Comparison of ENCODE assay signal across 1 cellular context in the genomic region with DNA sequence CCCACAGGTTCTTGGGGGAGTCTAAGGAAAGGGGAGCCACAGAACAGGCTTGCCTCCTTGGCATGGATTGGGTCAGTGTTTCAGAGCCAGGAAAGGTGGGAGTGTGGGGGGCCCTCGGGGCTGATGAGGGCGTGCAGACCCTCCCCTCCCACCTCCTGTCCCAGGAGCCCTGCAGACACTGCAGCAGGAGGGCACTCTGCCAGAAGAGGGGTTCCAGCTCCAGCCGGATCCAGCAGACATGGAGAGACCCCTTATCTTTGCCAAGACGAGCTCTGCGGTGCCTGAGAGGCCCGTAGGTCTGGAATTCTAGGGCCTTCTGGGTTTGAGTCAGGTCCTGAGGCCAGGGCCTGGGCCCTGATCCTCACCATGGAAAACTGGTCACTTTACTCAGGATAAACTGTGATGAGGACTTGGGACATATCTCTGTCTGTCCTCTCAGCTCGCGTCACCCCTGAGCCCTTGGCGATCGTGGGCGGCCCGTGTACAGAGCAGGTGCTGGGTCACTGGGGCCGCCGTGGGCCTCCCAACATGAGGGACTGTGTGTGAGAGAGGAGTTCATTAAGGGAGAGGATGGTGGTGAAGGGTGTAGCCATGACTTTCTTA.
TF ChIP-seq lines count a peak whose summit lies in the region.

No MANE protein-coding gene starts in this region.

TF ChIP-seq in H1, 55 proteins besides CTCF, POLR2A, EP300 and RAD21:
- TF ChIP-seq NRF1 (IDR thresholded peaks at IDR 0.05; ENCODE audit: low read depth, low read length) (no peak), ASH2L (IDR thresholded peaks at IDR 0.05; ENCODE audit: low read length) (no peak), FOSL1 (IDR thresholded peaks at IDR 0.05; ENCODE audit: insufficient read depth, low read depth, low read length) (no peak), KDM5A (IDR thresholded peaks at IDR 0.05; ENCODE audit: low read length) (no peak), CHD1 (IDR thresholded peaks at IDR 0.05; ENCODE audit: low read depth, low read length) (no peak), GABPA (IDR thresholded peaks at IDR 0.05; ENCODE audit: borderline replicate concordance, insufficient read depth, low read length) (no peak), BRCA1 (IDR thresholded peaks at IDR 0.05; ENCODE audit: low read depth, low read length) (no peak), TEAD4 (IDR thresholded peaks at IDR 0.05; ENCODE audit: low read depth, low read length) (no peak), KDM1A (IDR thresholded peaks at IDR 0.05; ENCODE audit: borderline replicate concordance, low read length) (no peak), SAP30 (IDR thresholded peaks at IDR 0.05; ENCODE audit: insufficient read depth, insufficient replicate concordance, low read length) (no peak), CBX5 (IDR thresholded peaks at IDR 0.05; ENCODE audit: low read depth, low read length) (no peak), BCL11A (IDR thresholded peaks at IDR 0.05; ENCODE audit: low read depth in 2 of 2, low read length in 2 of 2) (no peak), CHD2 (IDR thresholded peaks at IDR 0.05; ENCODE audit: low read length) (no peak), YY1 (IDR thresholded peaks at IDR 0.05; ENCODE audit: low read depth, low read length) (no peak), SRF (IDR thresholded peaks at IDR 0.05; ENCODE audit: low read depth, low read length) (no peak), SIN3A (conservative IDR thresholded peaks at IDR 0.05 in 1 of 2, IDR thresholded peaks at IDR 0.05 in 1 of 2; ENCODE audit: low read depth in 1 of 2, low read length in 2 of 2) (no peak)
- TF ChIP-seq, protein P1, sequence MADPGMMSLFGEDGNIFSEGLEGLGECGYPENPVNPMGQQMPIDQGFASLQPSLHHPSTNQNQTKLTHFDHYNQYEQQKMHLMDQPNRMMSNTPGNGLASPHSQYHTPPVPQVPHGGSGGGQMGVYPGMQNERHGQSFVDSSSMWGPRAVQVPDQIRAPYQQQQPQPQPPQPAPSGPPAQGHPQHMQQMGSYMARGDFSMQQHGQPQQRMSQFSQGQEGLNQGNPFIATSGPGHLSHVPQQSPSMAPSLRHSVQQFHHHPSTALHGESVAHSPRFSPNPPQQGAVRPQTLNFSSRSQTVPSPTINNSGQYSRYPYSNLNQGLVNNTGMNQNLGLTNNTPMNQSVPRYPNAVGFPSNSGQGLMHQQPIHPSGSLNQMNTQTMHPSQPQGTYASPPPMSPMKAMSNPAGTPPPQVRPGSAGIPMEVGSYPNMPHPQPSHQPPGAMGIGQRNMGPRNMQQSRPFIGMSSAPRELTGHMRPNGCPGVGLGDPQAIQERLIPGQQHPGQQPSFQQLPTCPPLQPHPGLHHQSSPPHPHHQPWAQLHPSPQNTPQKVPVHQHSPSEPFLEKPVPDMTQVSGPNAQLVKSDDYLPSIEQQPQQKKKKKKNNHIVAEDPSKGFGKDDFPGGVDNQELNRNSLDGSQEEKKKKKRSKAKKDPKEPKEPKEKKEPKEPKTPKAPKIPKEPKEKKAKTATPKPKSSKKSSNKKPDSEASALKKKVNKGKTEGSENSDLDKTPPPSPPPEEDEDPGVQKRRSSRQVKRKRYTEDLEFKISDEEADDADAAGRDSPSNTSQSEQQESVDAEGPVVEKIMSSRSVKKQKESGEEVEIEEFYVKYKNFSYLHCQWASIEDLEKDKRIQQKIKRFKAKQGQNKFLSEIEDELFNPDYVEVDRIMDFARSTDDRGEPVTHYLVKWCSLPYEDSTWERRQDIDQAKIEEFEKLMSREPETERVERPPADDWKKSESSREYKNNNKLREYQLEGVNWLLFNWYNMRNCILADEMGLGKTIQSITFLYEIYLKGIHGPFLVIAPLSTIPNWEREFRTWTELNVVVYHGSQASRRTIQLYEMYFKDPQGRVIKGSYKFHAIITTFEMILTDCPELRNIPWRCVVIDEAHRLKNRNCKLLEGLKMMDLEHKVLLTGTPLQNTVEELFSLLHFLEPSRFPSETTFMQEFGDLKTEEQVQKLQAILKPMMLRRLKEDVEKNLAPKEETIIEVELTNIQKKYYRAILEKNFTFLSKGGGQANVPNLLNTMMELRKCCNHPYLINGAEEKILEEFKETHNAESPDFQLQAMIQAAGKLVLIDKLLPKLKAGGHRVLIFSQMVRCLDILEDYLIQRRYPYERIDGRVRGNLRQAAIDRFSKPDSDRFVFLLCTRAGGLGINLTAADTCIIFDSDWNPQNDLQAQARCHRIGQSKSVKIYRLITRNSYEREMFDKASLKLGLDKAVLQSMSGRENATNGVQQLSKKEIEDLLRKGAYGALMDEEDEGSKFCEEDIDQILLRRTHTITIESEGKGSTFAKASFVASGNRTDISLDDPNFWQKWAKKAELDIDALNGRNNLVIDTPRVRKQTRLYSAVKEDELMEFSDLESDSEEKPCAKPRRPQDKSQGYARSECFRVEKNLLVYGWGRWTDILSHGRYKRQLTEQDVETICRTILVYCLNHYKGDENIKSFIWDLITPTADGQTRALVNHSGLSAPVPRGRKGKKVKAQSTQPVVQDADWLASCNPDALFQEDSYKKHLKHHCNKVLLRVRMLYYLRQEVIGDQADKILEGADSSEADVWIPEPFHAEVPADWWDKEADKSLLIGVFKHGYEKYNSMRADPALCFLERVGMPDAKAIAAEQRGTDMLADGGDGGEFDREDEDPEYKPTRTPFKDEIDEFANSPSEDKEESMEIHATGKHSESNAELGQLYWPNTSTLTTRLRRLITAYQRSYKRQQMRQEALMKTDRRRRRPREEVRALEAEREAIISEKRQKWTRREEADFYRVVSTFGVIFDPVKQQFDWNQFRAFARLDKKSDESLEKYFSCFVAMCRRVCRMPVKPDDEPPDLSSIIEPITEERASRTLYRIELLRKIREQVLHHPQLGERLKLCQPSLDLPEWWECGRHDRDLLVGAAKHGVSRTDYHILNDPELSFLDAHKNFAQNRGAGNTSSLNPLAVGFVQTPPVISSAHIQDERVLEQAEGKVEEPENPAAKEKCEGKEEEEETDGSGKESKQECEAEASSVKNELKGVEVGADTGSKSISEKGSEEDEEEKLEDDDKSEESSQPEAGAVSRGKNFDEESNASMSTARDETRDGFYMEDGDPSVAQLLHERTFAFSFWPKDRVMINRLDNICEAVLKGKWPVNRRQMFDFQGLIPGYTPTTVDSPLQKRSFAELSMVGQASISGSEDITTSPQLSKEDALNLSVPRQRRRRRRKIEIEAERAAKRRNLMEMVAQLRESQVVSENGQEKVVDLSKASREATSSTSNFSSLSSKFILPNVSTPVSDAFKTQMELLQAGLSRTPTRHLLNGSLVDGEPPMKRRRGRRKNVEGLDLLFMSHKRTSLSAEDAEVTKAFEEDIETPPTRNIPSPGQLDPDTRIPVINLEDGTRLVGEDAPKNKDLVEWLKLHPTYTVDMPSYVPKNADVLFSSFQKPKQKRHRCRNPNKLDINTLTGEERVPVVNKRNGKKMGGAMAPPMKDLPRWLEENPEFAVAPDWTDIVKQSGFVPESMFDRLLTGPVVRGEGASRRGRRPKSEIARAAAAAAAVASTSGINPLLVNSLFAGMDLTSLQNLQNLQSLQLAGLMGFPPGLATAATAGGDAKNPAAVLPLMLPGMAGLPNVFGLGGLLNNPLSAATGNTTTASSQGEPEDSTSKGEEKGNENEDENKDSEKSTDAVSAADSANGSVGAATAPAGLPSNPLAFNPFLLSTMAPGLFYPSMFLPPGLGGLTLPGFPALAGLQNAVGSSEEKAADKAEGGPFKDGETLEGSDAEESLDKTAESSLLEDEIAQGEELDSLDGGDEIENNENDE (IDR thresholded peaks at IDR 0.05; ENCODE audit: insufficient replicate concordance, low read length) = no peak
- TF ChIP-seq, protein P2, sequence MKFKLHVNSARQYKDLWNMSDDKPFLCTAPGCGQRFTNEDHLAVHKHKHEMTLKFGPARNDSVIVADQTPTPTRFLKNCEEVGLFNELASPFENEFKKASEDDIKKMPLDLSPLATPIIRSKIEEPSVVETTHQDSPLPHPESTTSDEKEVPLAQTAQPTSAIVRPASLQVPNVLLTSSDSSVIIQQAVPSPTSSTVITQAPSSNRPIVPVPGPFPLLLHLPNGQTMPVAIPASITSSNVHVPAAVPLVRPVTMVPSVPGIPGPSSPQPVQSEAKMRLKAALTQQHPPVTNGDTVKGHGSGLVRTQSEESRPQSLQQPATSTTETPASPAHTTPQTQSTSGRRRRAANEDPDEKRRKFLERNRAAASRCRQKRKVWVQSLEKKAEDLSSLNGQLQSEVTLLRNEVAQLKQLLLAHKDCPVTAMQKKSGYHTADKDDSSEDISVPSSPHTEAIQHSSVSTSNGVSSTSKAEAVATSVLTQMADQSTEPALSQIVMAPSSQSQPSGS (IDR thresholded peaks at IDR 0.05; ENCODE audit: low read length) = no peak
- TF ChIP-seq, protein P3, sequence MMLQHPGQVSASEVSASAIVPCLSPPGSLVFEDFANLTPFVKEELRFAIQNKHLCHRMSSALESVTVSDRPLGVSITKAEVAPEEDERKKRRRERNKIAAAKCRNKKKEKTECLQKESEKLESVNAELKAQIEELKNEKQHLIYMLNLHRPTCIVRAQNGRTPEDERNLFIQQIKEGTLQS (IDR thresholded peaks at IDR 0.05; ENCODE audit: insufficient read depth, low read depth, low read length) = no peak
- TF ChIP-seq, protein P4, sequence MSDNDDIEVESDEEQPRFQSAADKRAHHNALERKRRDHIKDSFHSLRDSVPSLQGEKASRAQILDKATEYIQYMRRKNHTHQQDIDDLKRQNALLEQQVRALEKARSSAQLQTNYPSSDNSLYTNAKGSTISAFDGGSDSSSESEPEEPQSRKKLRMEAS (IDR thresholded peaks at IDR 0.05) = no peak
